Comparison of ENCODE assay signal across 1 cellular context in the genomic region with DNA sequence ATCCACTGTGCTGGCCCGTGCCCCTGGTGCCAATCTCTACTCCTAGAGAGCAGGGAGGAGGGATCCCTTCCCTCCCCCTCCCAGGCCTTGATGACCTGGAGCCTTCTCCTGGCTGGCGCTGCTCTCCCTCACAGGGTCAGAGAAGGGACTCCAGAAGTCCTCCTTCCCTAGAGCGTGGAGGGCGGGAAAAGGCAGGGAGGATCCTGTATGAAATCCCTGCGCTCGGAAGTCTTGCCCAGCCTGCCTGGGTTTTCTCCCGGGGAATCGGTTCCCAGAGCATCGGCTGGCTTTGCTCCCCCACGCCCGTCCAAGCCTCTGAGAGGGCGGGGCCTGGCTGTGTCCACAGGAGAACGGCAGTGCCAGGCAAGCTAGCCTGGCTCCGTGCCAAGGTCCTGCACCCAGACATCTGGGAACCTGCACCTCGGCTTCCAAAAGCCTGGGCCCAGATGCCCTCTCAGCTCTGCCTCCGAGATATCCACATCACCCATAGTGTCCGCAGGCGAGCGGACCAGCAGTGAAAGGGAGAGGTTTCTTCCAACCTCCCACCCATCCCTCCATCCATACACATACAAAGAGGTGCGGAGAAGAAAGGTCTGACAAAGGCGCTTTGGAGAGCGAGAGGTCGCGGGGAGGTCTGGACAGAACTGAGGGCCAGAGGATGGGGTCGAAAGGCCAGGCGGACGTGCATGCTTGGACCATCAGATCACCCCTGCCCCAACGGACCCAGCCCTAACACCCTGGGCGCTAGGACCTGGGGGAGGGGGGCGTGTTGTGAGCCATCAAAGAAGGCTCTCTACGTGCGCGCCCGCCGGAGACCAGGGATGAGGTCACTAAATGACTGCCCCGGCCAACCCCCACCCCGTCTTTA.
TF ChIP-seq lines count a peak whose summit lies in the region.

No MANE protein-coding gene starts in this region.

TF ChIP-seq in K562, 482 proteins besides CTCF, POLR2A, EP300 and RAD21 (continues in another document):
- TF ChIP-seq ZNF699 (CRISPR knock-in tag; IDR thresholded peaks at IDR 0.05; ENCODE audit: insufficient replicate concordance) (no peak), SLC30A9 (CRISPR knock-in tag; IDR thresholded peaks at IDR 0.05) (no peak), KAT8 (IDR thresholded peaks at IDR 0.05; ENCODE audit: low read depth) (no peak), KLF6 (CRISPR knock-in tag; IDR thresholded peaks at IDR 0.05; ENCODE audit: borderline replicate concordance) (no peak), MEIS2 (IDR thresholded peaks at IDR 0.05; ENCODE audit: partially characterized antibody) (no peak), PTBP1 (IDR thresholded peaks at IDR 0.05; ENCODE audit: low read depth, low read length) (no peak), MAZ (CRISPR knock-in tag; conservative IDR thresholded peaks at IDR 0.05 in 1 of 2, IDR thresholded peaks at IDR 0.05 in 1 of 2) (0 out of 4 replicates have a peak, but pooled peaks of 1 of the 2 experiments have one; percentile 5), SNIP1 (IDR thresholded peaks at IDR 0.05; ENCODE audit: low read depth) (0 out of 2 replicates have a peak, but pooled peaks have one; percentile 58), TOE1 (IDR thresholded peaks at IDR 0.05; ENCODE audit: borderline replicate concordance) (0 out of 2 replicates have a peak, but pooled peaks have one; percentile 20), TOE1 (CRISPR knock-in tag; IDR thresholded peaks at IDR 0.05; ENCODE audit: borderline replicate concordance, low read depth) (no peak), PURB (CRISPR knock-in tag; IDR thresholded peaks at IDR 0.05; ENCODE audit: low read depth) (no peak), NFIX (CRISPR knock-in tag; IDR thresholded peaks at IDR 0.05; ENCODE audit: low read depth) (peak; percentile 48; the same call in 1 of the 2 replicates), ZNF41 (CRISPR knock-in tag; conservative IDR thresholded peaks at IDR 0.05) (no peak), DMBX1 (CRISPR knock-in tag; IDR thresholded peaks at IDR 0.05; ENCODE audit: borderline replicate concordance) (no peak), EZH2 (IDR thresholded peaks at IDR 0.05; ENCODE audit: borderline replicate concordance, low read depth, low read length) (peak; percentile 68; the same call in 1 of the 2 replicates), FOXA1 (IDR thresholded peaks at IDR 0.05; ENCODE audit: borderline replicate concordance) (no peak), CREM (IDR thresholded peaks at IDR 0.05; ENCODE audit: low read depth) (0 out of 2 replicates have a peak, but pooled peaks have one; percentile 33), ATF7 (IDR thresholded peaks at IDR 0.05) (no peak), ZNF766 (CRISPR knock-in tag; conservative IDR thresholded peaks at IDR 0.05) (peak; percentile 86), KLF13 (tag; IDR thresholded peaks at IDR 0.05; ENCODE audit: borderline replicate concordance, low read depth) (no peak)
- TF ChIP-seq, protein P1, sequence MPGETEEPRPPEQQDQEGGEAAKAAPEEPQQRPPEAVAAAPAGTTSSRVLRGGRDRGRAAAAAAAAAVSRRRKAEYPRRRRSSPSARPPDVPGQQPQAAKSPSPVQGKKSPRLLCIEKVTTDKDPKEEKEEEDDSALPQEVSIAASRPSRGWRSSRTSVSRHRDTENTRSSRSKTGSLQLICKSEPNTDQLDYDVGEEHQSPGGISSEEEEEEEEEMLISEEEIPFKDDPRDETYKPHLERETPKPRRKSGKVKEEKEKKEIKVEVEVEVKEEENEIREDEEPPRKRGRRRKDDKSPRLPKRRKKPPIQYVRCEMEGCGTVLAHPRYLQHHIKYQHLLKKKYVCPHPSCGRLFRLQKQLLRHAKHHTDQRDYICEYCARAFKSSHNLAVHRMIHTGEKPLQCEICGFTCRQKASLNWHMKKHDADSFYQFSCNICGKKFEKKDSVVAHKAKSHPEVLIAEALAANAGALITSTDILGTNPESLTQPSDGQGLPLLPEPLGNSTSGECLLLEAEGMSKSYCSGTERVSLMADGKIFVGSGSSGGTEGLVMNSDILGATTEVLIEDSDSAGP (CRISPR knock-in tag; IDR thresholded peaks at IDR 0.05): 0 out of 2 replicates have a peak, but pooled peaks have one; percentile 47
- TF ChIP-seq, protein P2, sequence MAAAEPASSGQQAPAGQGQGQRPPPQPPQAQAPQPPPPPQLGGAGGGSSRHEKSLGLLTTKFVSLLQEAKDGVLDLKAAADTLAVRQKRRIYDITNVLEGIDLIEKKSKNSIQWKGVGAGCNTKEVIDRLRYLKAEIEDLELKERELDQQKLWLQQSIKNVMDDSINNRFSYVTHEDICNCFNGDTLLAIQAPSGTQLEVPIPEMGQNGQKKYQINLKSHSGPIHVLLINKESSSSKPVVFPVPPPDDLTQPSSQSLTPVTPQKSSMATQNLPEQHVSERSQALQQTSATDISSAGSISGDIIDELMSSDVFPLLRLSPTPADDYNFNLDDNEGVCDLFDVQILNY (CRISPR knock-in tag; IDR thresholded peaks at IDR 0.05): no peak
- TF ChIP-seq, protein P3, sequence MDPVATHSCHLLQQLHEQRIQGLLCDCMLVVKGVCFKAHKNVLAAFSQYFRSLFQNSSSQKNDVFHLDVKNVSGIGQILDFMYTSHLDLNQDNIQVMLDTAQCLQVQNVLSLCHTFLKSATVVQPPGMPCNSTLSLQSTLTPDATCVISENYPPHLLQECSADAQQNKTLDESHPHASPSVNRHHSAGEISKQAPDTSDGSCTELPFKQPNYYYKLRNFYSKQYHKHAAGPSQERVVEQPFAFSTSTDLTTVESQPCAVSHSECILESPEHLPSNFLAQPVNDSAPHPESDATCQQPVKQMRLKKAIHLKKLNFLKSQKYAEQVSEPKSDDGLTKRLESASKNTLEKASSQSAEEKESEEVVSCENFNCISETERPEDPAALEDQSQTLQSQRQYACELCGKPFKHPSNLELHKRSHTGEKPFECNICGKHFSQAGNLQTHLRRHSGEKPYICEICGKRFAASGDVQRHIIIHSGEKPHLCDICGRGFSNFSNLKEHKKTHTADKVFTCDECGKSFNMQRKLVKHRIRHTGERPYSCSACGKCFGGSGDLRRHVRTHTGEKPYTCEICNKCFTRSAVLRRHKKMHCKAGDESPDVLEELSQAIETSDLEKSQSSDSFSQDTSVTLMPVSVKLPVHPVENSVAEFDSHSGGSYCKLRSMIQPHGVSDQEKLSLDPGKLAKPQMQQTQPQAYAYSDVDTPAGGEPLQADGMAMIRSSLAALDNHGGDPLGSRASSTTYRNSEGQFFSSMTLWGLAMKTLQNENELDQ (CRISPR knock-in tag; IDR thresholded peaks at IDR 0.05; ENCODE audit: borderline replicate concordance): no peak
- TF ChIP-seq, protein P4, sequence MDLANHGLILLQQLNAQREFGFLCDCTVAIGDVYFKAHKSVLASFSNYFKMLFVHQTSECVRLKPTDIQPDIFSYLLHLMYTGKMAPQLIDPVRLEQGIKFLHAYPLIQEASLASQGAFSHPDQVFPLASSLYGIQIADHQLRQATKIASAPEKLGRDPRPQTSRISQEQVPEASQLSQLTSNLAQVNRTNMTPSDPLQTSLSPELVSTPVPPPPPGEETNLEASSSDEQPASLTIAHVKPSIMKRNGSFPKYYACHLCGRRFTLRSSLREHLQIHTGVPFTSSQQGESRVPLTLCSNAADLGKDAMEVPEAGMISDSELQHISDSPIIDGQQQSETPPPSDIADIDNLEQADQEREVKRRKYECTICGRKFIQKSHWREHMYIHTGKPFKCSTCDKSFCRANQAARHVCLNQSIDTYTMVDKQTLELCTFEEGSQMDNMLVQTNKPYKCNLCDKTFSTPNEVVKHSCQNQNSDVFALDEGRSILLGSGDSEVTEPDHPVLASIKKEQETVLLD (IDR thresholded peaks at IDR 0.05): no peak
- TF ChIP-seq, protein P5, sequence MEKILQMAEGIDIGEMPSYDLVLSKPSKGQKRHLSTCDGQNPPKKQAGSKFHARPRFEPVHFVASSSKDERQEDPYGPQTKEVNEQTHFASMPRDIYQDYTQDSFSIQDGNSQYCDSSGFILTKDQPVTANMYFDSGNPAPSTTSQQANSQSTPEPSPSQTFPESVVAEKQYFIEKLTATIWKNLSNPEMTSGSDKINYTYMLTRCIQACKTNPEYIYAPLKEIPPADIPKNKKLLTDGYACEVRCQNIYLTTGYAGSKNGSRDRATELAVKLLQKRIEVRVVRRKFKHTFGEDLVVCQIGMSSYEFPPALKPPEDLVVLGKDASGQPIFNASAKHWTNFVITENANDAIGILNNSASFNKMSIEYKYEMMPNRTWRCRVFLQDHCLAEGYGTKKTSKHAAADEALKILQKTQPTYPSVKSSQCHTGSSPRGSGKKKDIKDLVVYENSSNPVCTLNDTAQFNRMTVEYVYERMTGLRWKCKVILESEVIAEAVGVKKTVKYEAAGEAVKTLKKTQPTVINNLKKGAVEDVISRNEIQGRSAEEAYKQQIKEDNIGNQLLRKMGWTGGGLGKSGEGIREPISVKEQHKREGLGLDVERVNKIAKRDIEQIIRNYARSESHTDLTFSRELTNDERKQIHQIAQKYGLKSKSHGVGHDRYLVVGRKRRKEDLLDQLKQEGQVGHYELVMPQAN (IDR thresholded peaks at IDR 0.05; ENCODE audit: borderline replicate concordance): no peak
- TF ChIP-seq, protein P6, sequence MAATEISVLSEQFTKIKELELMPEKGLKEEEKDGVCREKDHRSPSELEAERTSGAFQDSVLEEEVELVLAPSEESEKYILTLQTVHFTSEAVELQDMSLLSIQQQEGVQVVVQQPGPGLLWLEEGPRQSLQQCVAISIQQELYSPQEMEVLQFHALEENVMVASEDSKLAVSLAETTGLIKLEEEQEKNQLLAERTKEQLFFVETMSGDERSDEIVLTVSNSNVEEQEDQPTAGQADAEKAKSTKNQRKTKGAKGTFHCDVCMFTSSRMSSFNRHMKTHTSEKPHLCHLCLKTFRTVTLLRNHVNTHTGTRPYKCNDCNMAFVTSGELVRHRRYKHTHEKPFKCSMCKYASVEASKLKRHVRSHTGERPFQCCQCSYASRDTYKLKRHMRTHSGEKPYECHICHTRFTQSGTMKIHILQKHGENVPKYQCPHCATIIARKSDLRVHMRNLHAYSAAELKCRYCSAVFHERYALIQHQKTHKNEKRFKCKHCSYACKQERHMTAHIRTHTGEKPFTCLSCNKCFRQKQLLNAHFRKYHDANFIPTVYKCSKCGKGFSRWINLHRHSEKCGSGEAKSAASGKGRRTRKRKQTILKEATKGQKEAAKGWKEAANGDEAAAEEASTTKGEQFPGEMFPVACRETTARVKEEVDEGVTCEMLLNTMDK (IDR thresholded peaks at IDR 0.05; ENCODE audit: borderline replicate concordance, insufficient read depth, low read depth, low read length, poor library complexity, severe bottlenecking): no peak
- TF ChIP-seq, protein P7, sequence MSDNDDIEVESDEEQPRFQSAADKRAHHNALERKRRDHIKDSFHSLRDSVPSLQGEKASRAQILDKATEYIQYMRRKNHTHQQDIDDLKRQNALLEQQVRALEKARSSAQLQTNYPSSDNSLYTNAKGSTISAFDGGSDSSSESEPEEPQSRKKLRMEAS (CRISPR knock-in tag; IDR thresholded peaks at IDR 0.05): 0 out of 2 replicates have a peak, but pooled peaks have one; percentile 5
- TF ChIP-seq, protein P8, sequence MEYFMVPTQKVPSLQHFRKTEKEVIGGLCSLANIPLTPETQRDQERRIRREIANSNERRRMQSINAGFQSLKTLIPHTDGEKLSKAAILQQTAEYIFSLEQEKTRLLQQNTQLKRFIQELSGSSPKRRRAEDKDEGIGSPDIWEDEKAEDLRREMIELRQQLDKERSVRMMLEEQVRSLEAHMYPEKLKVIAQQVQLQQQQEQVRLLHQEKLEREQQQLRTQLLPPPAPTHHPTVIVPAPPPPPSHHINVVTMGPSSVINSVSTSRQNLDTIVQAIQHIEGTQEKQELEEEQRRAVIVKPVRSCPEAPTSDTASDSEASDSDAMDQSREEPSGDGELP (CRISPR knock-in tag; IDR thresholded peaks at IDR 0.05; ENCODE audit: borderline replicate concordance): peak; percentile 34; the same call in 1 of the 2 replicates
- TF ChIP-seq, protein P9, sequence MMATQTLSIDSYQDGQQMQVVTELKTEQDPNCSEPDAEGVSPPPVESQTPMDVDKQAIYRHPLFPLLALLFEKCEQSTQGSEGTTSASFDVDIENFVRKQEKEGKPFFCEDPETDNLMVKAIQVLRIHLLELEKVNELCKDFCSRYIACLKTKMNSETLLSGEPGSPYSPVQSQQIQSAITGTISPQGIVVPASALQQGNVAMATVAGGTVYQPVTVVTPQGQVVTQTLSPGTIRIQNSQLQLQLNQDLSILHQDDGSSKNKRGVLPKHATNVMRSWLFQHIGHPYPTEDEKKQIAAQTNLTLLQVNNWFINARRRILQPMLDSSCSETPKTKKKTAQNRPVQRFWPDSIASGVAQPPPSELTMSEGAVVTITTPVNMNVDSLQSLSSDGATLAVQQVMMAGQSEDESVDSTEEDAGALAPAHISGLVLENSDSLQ (IDR thresholded peaks at IDR 0.05): no peak
- TF ChIP-seq, protein P10, sequence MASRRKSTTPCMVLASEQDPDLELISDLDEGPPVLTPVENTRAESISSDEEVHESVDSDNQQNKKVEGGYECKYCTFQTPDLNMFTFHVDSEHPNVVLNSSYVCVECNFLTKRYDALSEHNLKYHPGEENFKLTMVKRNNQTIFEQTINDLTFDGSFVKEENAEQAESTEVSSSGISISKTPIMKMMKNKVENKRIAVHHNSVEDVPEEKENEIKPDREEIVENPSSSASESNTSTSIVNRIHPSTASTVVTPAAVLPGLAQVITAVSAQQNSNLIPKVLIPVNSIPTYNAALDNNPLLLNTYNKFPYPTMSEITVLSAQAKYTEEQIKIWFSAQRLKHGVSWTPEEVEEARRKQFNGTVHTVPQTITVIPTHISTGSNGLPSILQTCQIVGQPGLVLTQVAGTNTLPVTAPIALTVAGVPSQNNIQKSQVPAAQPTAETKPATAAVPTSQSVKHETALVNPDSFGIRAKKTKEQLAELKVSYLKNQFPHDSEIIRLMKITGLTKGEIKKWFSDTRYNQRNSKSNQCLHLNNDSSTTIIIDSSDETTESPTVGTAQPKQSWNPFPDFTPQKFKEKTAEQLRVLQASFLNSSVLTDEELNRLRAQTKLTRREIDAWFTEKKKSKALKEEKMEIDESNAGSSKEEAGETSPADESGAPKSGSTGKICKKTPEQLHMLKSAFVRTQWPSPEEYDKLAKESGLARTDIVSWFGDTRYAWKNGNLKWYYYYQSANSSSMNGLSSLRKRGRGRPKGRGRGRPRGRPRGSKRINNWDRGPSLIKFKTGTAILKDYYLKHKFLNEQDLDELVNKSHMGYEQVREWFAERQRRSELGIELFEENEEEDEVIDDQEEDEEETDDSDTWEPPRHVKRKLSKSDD (conservative IDR thresholded peaks at IDR 0.05; ENCODE audit: low read length): no peak
- TF ChIP-seq, protein P11, sequence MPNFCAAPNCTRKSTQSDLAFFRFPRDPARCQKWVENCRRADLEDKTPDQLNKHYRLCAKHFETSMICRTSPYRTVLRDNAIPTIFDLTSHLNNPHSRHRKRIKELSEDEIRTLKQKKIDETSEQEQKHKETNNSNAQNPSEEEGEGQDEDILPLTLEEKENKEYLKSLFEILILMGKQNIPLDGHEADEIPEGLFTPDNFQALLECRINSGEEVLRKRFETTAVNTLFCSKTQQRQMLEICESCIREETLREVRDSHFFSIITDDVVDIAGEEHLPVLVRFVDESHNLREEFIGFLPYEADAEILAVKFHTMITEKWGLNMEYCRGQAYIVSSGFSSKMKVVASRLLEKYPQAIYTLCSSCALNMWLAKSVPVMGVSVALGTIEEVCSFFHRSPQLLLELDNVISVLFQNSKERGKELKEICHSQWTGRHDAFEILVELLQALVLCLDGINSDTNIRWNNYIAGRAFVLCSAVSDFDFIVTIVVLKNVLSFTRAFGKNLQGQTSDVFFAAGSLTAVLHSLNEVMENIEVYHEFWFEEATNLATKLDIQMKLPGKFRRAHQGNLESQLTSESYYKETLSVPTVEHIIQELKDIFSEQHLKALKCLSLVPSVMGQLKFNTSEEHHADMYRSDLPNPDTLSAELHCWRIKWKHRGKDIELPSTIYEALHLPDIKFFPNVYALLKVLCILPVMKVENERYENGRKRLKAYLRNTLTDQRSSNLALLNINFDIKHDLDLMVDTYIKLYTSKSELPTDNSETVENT (CRISPR knock-in tag; IDR thresholded peaks at IDR 0.05): no peak
